Comparison of ENCODE assay signal across 19 cellular contexts in genomic region chr1:62304975-62305374, GRCh38. TPM values are rescaled to one million over a fixed set of nuclear protein-coding genes. Genes with fewer than 3 reads are reported as not detected.
DNase-seq lines count a peak whose midpoint lies in the region; ATAC-seq and TF ChIP-seq lines count a peak whose summit lies in the region.
"Had no signal": no experiment of that assay in that cellular context is flagged by ENCODE, and none has a peak within 500 bp of the region (broad histone marks: within the 10 kb centered on the region; RNA-seq: fewer than 3 reads in every experiment).

No MANE protein-coding gene starts in this region.

- DNase-seq in COLO668 (lab: John Stamatoyannopoulos, UW; ENCODE audit: unreplicated experiment) (peak; percentile 29), NCI-H146 (lab: John Stamatoyannopoulos, UW) (peak; percentile 63), body of pancreas (peak in 3 of 4 donors; percentile 54 to 67 (median 56)), trophoblast cell (no peak), upper lobe of left lung (no peak)
- no peak for DNase-seq in activated CD8-positive, alpha-beta memory T cell treated with anti-CD3 and anti-CD28 coated beads for 24 hours
- DNase-seq: ACHN; BE2C; C1 segment of cervical spinal cord; CD4-positive, CD25-positive, alpha-beta regulatory T cell; DMS153; DND-41; EL; H9 had no signal

- no peak overlapping the region for H3K4me2 ChIP-seq in trophoblast cell (ENCODE audit: low read length)

- TF ChIP-seq POLR2A in body of pancreas (IDR thresholded peaks at IDR 0.05) (no peak), upper lobe of left lung (IDR thresholded peaks at IDR 0.05) (no peak)

- H2BK12ac ChIP-seq in trophoblast cell (ENCODE audit: low read length), result no peak overlapping the region

- peaks cover 8% of the 10 kb centered on the region for H3K79me2 ChIP-seq in trophoblast cell (ENCODE audit: control insufficient read depth, insufficient read depth, low read length, poor library complexity)

- H3K9me3 ChIP-seq in body of pancreas (no peaks in the 10 kb centered on the region), trophoblast cell (ENCODE audit: insufficient read depth, low read depth, low read length) (peaks cover 2% of the 10 kb centered on the region), upper lobe of left lung (no peaks in the 10 kb centered on the region)
- H3K9me3 ChIP-seq: BE2C had no signal

- peaks cover 5% of the 10 kb centered on the region for H3K79me1 ChIP-seq in trophoblast cell (ENCODE audit: low read length)

- no peak overlapping the region for H3K9ac ChIP-seq in trophoblast cell (ENCODE audit: low read length)

- H4K8ac ChIP-seq in trophoblast cell (ENCODE audit: low read depth, low read length), result no peak overlapping the region

- no peak overlapping the region for H2AK5ac ChIP-seq in trophoblast cell (ENCODE audit: low read length)

- H2AFZ ChIP-seq in trophoblast cell (ENCODE audit: insufficient read depth, low read length, poor library complexity), result no peak overlapping the region

- H4K91ac ChIP-seq in trophoblast cell (ENCODE audit: low read depth, low read length), result no peak overlapping the region

- TF ChIP-seq CTCF in body of pancreas (IDR thresholded peaks at IDR 0.05) (no peak), upper lobe of left lung (IDR thresholded peaks at IDR 0.05) (no peak)

- H3K4me3 ChIP-seq in body of pancreas (no peak overlapping the region), trophoblast cell (ENCODE audit: low read depth, low read length) (no peak overlapping the region), upper lobe of left lung (no peak overlapping the region)
- H3K4me3 ChIP-seq: GM12878 had no signal

- intact Hi-C loops in body of pancreas (cut with DNase I), result no loop called here

- no peaks in the 10 kb centered on the region for H3K27me3 ChIP-seq in body of pancreas
- H3K27me3 ChIP-seq in trophoblast cell (ENCODE audit: insufficient read depth, low read length), result no peaks in the 10 kb centered on the region
- H3K27me3 ChIP-seq in upper lobe of left lung, result no peaks in the 10 kb centered on the region
- H3K27me3 ChIP-seq: BE2C had no signal

- TF ChIP-seq EP300 in upper lobe of left lung (IDR thresholded peaks at IDR 0.05), result no peak

- H2BK120ac ChIP-seq in trophoblast cell (ENCODE audit: insufficient read depth, low read length, poor library complexity), result no peak overlapping the region

- H3K18ac ChIP-seq in trophoblast cell (ENCODE audit: low read length), result no peak overlapping the region

- H3K4ac ChIP-seq in trophoblast cell (ENCODE audit: low read depth, low read length), result peak overlapping the region; percentile 80

- 27 to 40% methylated on average over 7 of the region's 7 CpGs for WGBS in body of pancreas, 2 donors
- WGBS in trophoblast cell (ENCODE audit: extremely low coverage, insufficient coverage, insufficient read length), result no CpG with 5 or more reads among the region's 7 CpGs
- WGBS in upper lobe of left lung, 2 donors, result 77 to 89% methylated on average over 7 of the region's 7 CpGs

- H3K4me1 ChIP-seq in body of pancreas (peaks cover 75% of the 10 kb centered on the region), trophoblast cell (ENCODE audit: control insufficient read depth in 1 of 2, insufficient read depth in 2 of 2, low read length in 2 of 2) (peaks cover 25 to 29% of the 10 kb centered on the region in 2 experiments), upper lobe of left lung (no peaks in the 10 kb centered on the region)

- no peak overlapping the region for H3K23ac ChIP-seq in trophoblast cell (ENCODE audit: low read length)

- H3K27ac ChIP-seq in body of pancreas (peak overlapping the region; percentile 72 to 81 (median 78)), trophoblast cell (ENCODE audit: low read depth, low read length) (no peak overlapping the region), upper lobe of left lung (no peak overlapping the region)

- ATAC-seq in body of pancreas (peak; percentile 87), upper lobe of left lung (ENCODE audit: low FRiP score in 2 of 2) (no peak), HG03139 (IDR thresholded peaks at IDR 0.05; ENCODE audit: unreplicated experiment) (no peak)
- ATAC-seq: GM12878, HepG2 had no signal

- no peak overlapping the region for H4K12ac ChIP-seq in trophoblast cell (ENCODE audit: low read depth, low read length)

- H3K36me3 ChIP-seq in body of pancreas (replicated peaks in 1 of 2; ENCODE audit: insufficient read depth in 1 of 2, low read depth in 2 of 2), result no peaks in the 10 kb centered on the region
- peaks cover 7 to 8% of the 10 kb centered on the region in 2 experiments for H3K36me3 ChIP-seq in trophoblast cell (ENCODE audit: control insufficient read depth in 1 of 2, insufficient read depth in 2 of 2, low read length in 2 of 2)
- no peaks in the 10 kb centered on the region for H3K36me3 ChIP-seq in upper lobe of left lung
- H3K36me3 ChIP-seq: BE2C had no signal

- no peak overlapping the region for H3K14ac ChIP-seq in trophoblast cell (ENCODE audit: low read length)

- H2BK5ac ChIP-seq in trophoblast cell (ENCODE audit: low read depth, low read length, poor library complexity), result no peak overlapping the region

RNA-seq across cellular contexts. Expression of gene KANK4, which starts 14.3 kb away (rescaled TPM):
- total RNA-seq in body of pancreas, result 10 to 100 TPM in 1 of 2 donors, 1 to 10 TPM in 1; 9.1 to 23.7 TPM
- 41.0 and 46.4 TPM in 2 replicates for polyA plus RNA-seq in trophoblast cell (2013)
- 1 to 10 TPM in 5 of 6 donors, under 1 TPM in 1; 0.63 to 9.8 (median 3.7) TPM for total RNA-seq in upper lobe of left lung
- total RNA-seq: CD4-positive, CD25-positive, alpha-beta regulatory T cell; G401; GM12878 had no signal
- polyA plus RNA-seq: CD4-positive, CD25-positive, alpha-beta regulatory T cell; GM12878; IgD-negative memory B cell had no signal

Comparison
In these comparisons a context has a peak if more than half of its experiments do, and no peak if none do; other contexts are left out.
1. DNase-seq: peak in COLO668 (single experiment), NCI-H146 (single experiment) and body of pancreas (3 of 4); none in trophoblast cell (0 of 2), upper lobe of left lung (0 of 2) and activated CD8-positive, alpha-beta memory T cell treated with anti-CD3 and anti-CD28 coated beads for 24 hours (single experiment).
2. H3K27ac ChIP-seq: peak in body of pancreas (4 of 4); none in trophoblast cell (single experiment) and upper lobe of left lung (0 of 4).